In genomic region chr5:31355337-31355736, GRCh38 we compare ENCODE assay signal across 19 cellular contexts.
"Had no signal": no experiment of that assay in that cellular context is flagged by ENCODE, and none has a peak within 500 bp of the region (broad histone marks: within the 10 kb centered on the region; RNA-seq: fewer than 3 reads in every experiment).

No MANE protein-coding gene starts in this region.

- H3K9me3 ChIP-seq: prostate gland, thyroid gland, upper lobe of right lung had no signal

- DNase-seq: activated B cell treated with CpG ODN at 0.5 μM for 24 hours; activated CD4-positive, alpha-beta T cell treated with anti-CD3 and anti-CD28 coated beads for 36 hours; activated CD4-positive, alpha-beta T cell treated with anti-CD3 and anti-CD28 coated beads, Interleukin-2, amount 50 U/mL, for 4 hours; activated naive CD4-positive, alpha-beta T cell treated with Interleukin-2 at 50 U/mL for 16 hours; activated naive CD8-positive, alpha-beta T cell treated with anti-CD3 and anti-CD28 coated beads for 36 hours; activated T-cell treated with anti-CD3 and anti-CD28 coated beads, Interleukin-2, amount 50 U/mL, for 48 hours; amniotic stem cell; cortex of kidney; foreskin melanocyte; left lung; naive thymus-derived CD8-positive, alpha-beta T cell; stimulated activated CD4-positive, alpha-beta T cell treated with anti-CD3 and anti-CD28 coated beads, Interleukin-12 subunit alpha, Interleukin-12 subunit beta, amount 100 ng/mL, for 4 hours; stimulated activated CD4-positive, alpha-beta T cell treated with anti-CD3 and anti-CD28 coated beads, Interleukin-4, amount 100 ng/mL, for 4 hours; substantia nigra; T-cell; thyroid gland; upper lobe of right lung had no signal

- H3K4me3 ChIP-seq: breast epithelium, left lung, prostate gland, thyroid gland, upper lobe of right lung had no signal

- H3K27ac ChIP-seq: breast epithelium, left lung, prostate gland, thyroid gland, upper lobe of right lung had no signal

- H3K4me1 ChIP-seq: breast epithelium, left lung, prostate gland, thyroid gland, upper lobe of right lung had no signal

- H3K36me3 ChIP-seq: breast epithelium, left lung, prostate gland, thyroid gland, upper lobe of right lung had no signal

- ATAC-seq: activated CD4-positive, alpha-beta T cell treated with anti-CD3 and anti-CD28 coated beads for 36 hours; left lung; naive thymus-derived CD8-positive, alpha-beta T cell; T-cell; upper lobe of right lung had no signal

- H3K27me3 ChIP-seq: breast epithelium, left lung, thyroid gland, upper lobe of right lung had no signal
